In genomic region chr18:22332590-22332989, GRCh38 we compare ENCODE assay signal across 14 cellular contexts.
DNase-seq lines count a peak whose midpoint lies in the region; ATAC-seq and TF ChIP-seq lines count a peak whose summit lies in the region.
"Had no signal": no experiment of that assay in that cellular context is flagged by ENCODE, and none has a peak within 500 bp of the region (broad histone marks: within the 10 kb centered on the region; RNA-seq: fewer than 3 reads in every experiment).

No MANE protein-coding gene starts in this region.

- H4K8ac ChIP-seq in neuronal stem cell (ENCODE audit: low read depth, low read length), result no peak overlapping the region

- POLR2A ChIA-PET in WTC11 (lab: Charles Lee), result no interaction called here

- no peaks in the 10 kb centered on the region for H3K36me3 ChIP-seq in neuronal stem cell (replicated peaks in 1 of 2; ENCODE audit: control insufficient read depth in 2 of 2, insufficient read depth in 2 of 2, low read length in 2 of 2)
- H3K36me3 ChIP-seq: HAP-1 had no signal

- H3K9me3 Mint-ChIP-seq in WTC11 (no peaks in the 10 kb centered on the region), mesothelial cell of epicardium (peaks cover 8% of the 10 kb centered on the region)
- H3K9me3 Mint-ChIP-seq: immature natural killer cell had no signal

- H3K27me3 Mint-ChIP-seq in WTC11 (ENCODE audit: low read depth) (peaks cover 62% of the 10 kb centered on the region), mesothelial cell of epicardium (ENCODE audit: low read depth) (no peaks in the 10 kb centered on the region)

- H3K18ac ChIP-seq in neuronal stem cell (ENCODE audit: low read length), result no peak overlapping the region

- no peaks in the 10 kb centered on the region for H3K27me3 ChIP-seq in neuronal stem cell (ENCODE audit: control insufficient read depth in 3 of 3, insufficient read depth in 3 of 3, low read depth in 1 of 3, low read length in 3 of 3)

- TF ChIP-seq CTCF in WTC11 (IDR thresholded peaks at IDR 0.05) (peak; percentile 40), mesothelial cell of epicardium (IDR thresholded peaks at IDR 0.05; ENCODE audit: unreplicated experiment) (no peak)

- peak; percentile 67 for ATAC-seq in GM19351 (IDR thresholded peaks at IDR 0.05; ENCODE audit: unreplicated experiment)
- peak; percentile 97 for ATAC-seq in WTC11
- no peak for ATAC-seq in GM19395 (IDR thresholded peaks at IDR 0.05; ENCODE audit: unreplicated experiment)

- no peak overlapping the region for H2AK5ac ChIP-seq in neuronal stem cell (ENCODE audit: low read depth, low read length)

- H3K9me3 ChIP-seq in neuronal stem cell (replicated peaks in 1 of 2; ENCODE audit: control insufficient read depth in 2 of 2, insufficient read depth in 1 of 2, low read depth in 1 of 2, low read length in 2 of 2), result no peaks in the 10 kb centered on the region
- H3K9me3 ChIP-seq: HAP-1 had no signal

- peaks cover 0 to 8% of the 10 kb centered on the region in 2 donors for H3K4me1 ChIP-seq in neuronal stem cell (ENCODE audit: control insufficient read depth in 2 of 2, insufficient read depth in 1 of 2, low read depth in 1 of 2, low read length in 2 of 2)
- H3K4me1 ChIP-seq: HAP-1 had no signal

- H3K4me1 Mint-ChIP-seq in WTC11 (peaks cover 24% of the 10 kb centered on the region), mesothelial cell of epicardium (peaks cover 48% of the 10 kb centered on the region)

- no peaks in the 10 kb centered on the region for H3K36me3 Mint-ChIP-seq in WTC11
- H3K36me3 Mint-ChIP-seq in mesothelial cell of epicardium, result no peaks in the 10 kb centered on the region
- H3K36me3 Mint-ChIP-seq: naive thymus-derived CD8-positive, alpha-beta T cell had no signal

- H3K27ac Mint-ChIP-seq in WTC11 (no peak overlapping the region), mesothelial cell of epicardium (no peak overlapping the region)
- H3K27ac Mint-ChIP-seq: T-helper 2 cell treated with Interferon-gamma antibody and Interleukin-4, amounts not matched to agents 5 μg/mL and 100 μg/mL, for 36 hours had no signal

- peak; percentile 16 to 44 for DNase-seq in Kasumi-1 (lab: John Stamatoyannopoulos, UW)
- peak; percentile 71 for DNase-seq in WTC11 (ENCODE audit: low spot score)
- DNase-seq in neuronal stem cell (ENCODE audit: low spot score), result no peak
- DNase-seq in mesothelial cell of epicardium (ENCODE audit: low spot score in 2 of 2, unreplicated experiment in 2 of 2), result no peak
- no peak for DNase-seq in NCI-H2081 (lab: John Stamatoyannopoulos, UW)
- DNase-seq: DMS153; naive thymus-derived CD8-positive, alpha-beta T cell; NCI-H1048; NCI-H526 treated with DMSO at 0.1 percent for 48 hours had no signal

- no peak overlapping the region for H2AFZ ChIP-seq in neuronal stem cell (ENCODE audit: low read length)

- peak overlapping the region; percentile 38 for H3K9ac ChIP-seq in neuronal stem cell (ENCODE audit: low read depth, low read length, poor library complexity)

- no peaks in the 10 kb centered on the region for H3K79me1 ChIP-seq in neuronal stem cell (ENCODE audit: low read depth, low read length)

- no peak overlapping the region for H2BK120ac ChIP-seq in neuronal stem cell (ENCODE audit: low read depth, low read length)

- CTCF ChIA-PET in WTC11 (lab: Charles Lee), result interaction anchor here (1.0 kb wide), 2 partner anchors 11 to 230 kb away, joined by 3 read pairs; no protein-coding TSS in a partner anchor

- no peak overlapping the region for H2BK12ac ChIP-seq in neuronal stem cell (ENCODE audit: low read length)

- H3K4ac ChIP-seq in neuronal stem cell (ENCODE audit: low read length), result no peak overlapping the region

- H3K4me3 ChIP-seq in neuronal stem cell (ENCODE audit: low read length in 2 of 2), result no peak overlapping the region
- H3K4me3 ChIP-seq: HAP-1 had no signal

- H3K27ac ChIP-seq in neuronal stem cell (replicated peaks; ENCODE audit: low read length), result no peak overlapping the region

- no peak overlapping the region for H3K23ac ChIP-seq in neuronal stem cell (ENCODE audit: low read depth, low read length, poor library complexity)

- no peak overlapping the region for H3K4me3 Mint-ChIP-seq in WTC11
- H3K4me3 Mint-ChIP-seq in mesothelial cell of epicardium, result no peak overlapping the region
- H3K4me3 Mint-ChIP-seq: immature natural killer cell; naive thymus-derived CD8-positive, alpha-beta T cell; T-helper 2 cell treated with Interferon-gamma antibody and Interleukin-4, amounts not matched to agents 5 μg/mL and 100 μg/mL, for 36 hours had no signal

- H4K91ac ChIP-seq in neuronal stem cell (ENCODE audit: low read depth, low read length, poor library complexity), result no peak overlapping the region

- H3K14ac ChIP-seq in neuronal stem cell (ENCODE audit: low read length), result no peak overlapping the region

- no CpG with 5 or more reads among the region's 5 CpGs for WGBS in neuronal stem cell (ENCODE audit: extremely low coverage in 2 of 2, insufficient read length in 2 of 2, insufficient replicate concordance in 1 of 2), 2 donors

- H2BK15ac ChIP-seq in neuronal stem cell (ENCODE audit: low read length), result no peak overlapping the region

- H3K4me2 ChIP-seq in neuronal stem cell (ENCODE audit: insufficient read depth, low read length, poor library complexity, severe bottlenecking), result no peak overlapping the region

- H2BK5ac ChIP-seq in neuronal stem cell (ENCODE audit: low read length), result no peak overlapping the region

TF ChIP-seq in WTC11, 78 proteins besides CTCF, POLR2A, EP300 and RAD21:
- TF ChIP-seq ZNF416 (CRISPR knock-in tag; IDR thresholded peaks at IDR 0.05), result no peak
- TF ChIP-seq NFE2L1 (CRISPR knock-in tag; IDR thresholded peaks at IDR 0.05), result 0 out of 2 replicates have a peak, but pooled peaks have one; percentile 11
TF ChIP-seq in WTC11: peak in this region for 1.

Comparison
In these comparisons a context has a peak if more than half of its experiments do, and no peak if none do; other contexts are left out.
1. DNase-seq: peak in Kasumi-1 (2 of 2) and WTC11 (single experiment); none in neuronal stem cell (single experiment), mesothelial cell of epicardium (0 of 2) and NCI-H2081 (0 of 2).